ENCODE assay signal across 13 cellular contexts in genomic region chr2:105339414-105339813, GRCh38. TPM values are rescaled to one million over a fixed set of nuclear protein-coding genes. Genes with fewer than 3 reads are reported as not detected.
DNase-seq lines count a peak whose midpoint lies in the region; ATAC-seq and TF ChIP-seq lines count a peak whose summit lies in the region.
"Had no signal": no experiment of that assay in that cellular context is flagged by ENCODE, and none has a peak within 500 bp of the region (broad histone marks: within the 10 kb centered on the region; RNA-seq: fewer than 3 reads in every experiment).

No MANE protein-coding gene starts in this region.

- peak overlapping the region; percentile 79 for H3K4me2 ChIP-seq in SU-DHL-6 (ENCODE audit: low read depth, low read length, poor library complexity, severe bottlenecking)
- H3K4me2 ChIP-seq in hepatocyte, result peak overlapping the region; percentile 90

- H3K4me3 ChIP-seq in SU-DHL-6 (ENCODE audit: insufficient read depth, low read length, poor library complexity, severe bottlenecking), result no peak overlapping the region
- no peak overlapping the region for H3K4me3 ChIP-seq in hepatocyte
- no peak overlapping the region for H3K4me3 ChIP-seq in esophagus squamous epithelium
- H3K4me3 ChIP-seq: vagina had no signal

- no peaks in the 10 kb centered on the region for H3K9me2 ChIP-seq in SU-DHL-6 (replicated peaks; ENCODE audit: insufficient read depth, low read length)
- H3K9me2 ChIP-seq in hepatocyte (replicated peaks; ENCODE audit: insufficient read depth), result no peaks in the 10 kb centered on the region

- H3K4me1 Mint-ChIP-seq in activated T-cell treated with anti-CD3 and anti-CD28 coated beads, Interleukin-2, amount 50 U/mL, for 4 hours (ENCODE audit: low read depth), result peaks cover 33% of the 10 kb centered on the region
- peaks cover 21% of the 10 kb centered on the region for H3K4me1 Mint-ChIP-seq in stimulated activated effector memory CD8-positive, alpha-beta T cell treated with anti-CD3 and anti-CD28 coated beads, Interleukin-12 subunit alpha, Interleukin-12 subunit beta, amount 100 ng/mL, for 72 hours

- TF ChIP-seq CTCF in SU-DHL-6 (IDR thresholded peaks at IDR 0.05; ENCODE audit: insufficient read depth, low read length, poor library complexity, severe bottlenecking) (no peak), hepatocyte (IDR thresholded peaks at IDR 0.05; ENCODE audit: poor library complexity) (no peak), esophagus squamous epithelium (IDR thresholded peaks at IDR 0.05) (no peak)

- H3F3A ChIP-seq in SU-DHL-6 (ENCODE audit: insufficient read depth), result peaks cover 4% of the 10 kb centered on the region; the same call in 1 of the 2 replicates

- H3K27me3 Mint-ChIP-seq in activated T-cell treated with anti-CD3 and anti-CD28 coated beads, Interleukin-2, amount 50 U/mL, for 4 hours (ENCODE audit: low read depth), result no peaks in the 10 kb centered on the region

- H3K9me3 ChIP-seq in SU-DHL-6 (ENCODE audit: insufficient read depth, low read length) (no peaks in the 10 kb centered on the region), hepatocyte (ENCODE audit: low read depth) (no peaks in the 10 kb centered on the region), esophagus squamous epithelium (no peaks in the 10 kb centered on the region)
- H3K9me3 ChIP-seq: vagina had no signal

- H4K20me1 ChIP-seq in SU-DHL-6 (ENCODE audit: low read depth, low read length) (peaks cover 3% of the 10 kb centered on the region; the same call in 1 of the 2 replicates), hepatocyte (ENCODE audit: insufficient read depth, poor library complexity, severe bottlenecking) (no peaks in the 10 kb centered on the region)

- no peaks in the 10 kb centered on the region for H3K9me3 Mint-ChIP-seq in activated T-cell treated with anti-CD3 and anti-CD28 coated beads, Interleukin-2, amount 50 U/mL, for 4 hours
- H3K9me3 Mint-ChIP-seq in stimulated activated effector memory CD8-positive, alpha-beta T cell treated with anti-CD3 and anti-CD28 coated beads, Interleukin-12 subunit alpha, Interleukin-12 subunit beta, amount 100 ng/mL, for 72 hours, result no peaks in the 10 kb centered on the region

- peaks cover 21% of the 10 kb centered on the region for H3K36me3 Mint-ChIP-seq in activated T-cell treated with anti-CD3 and anti-CD28 coated beads, Interleukin-2, amount 50 U/mL, for 4 hours (ENCODE audit: insufficient read depth)
- H3K36me3 Mint-ChIP-seq in stimulated activated effector memory CD8-positive, alpha-beta T cell treated with anti-CD3 and anti-CD28 coated beads, Interleukin-12 subunit alpha, Interleukin-12 subunit beta, amount 100 ng/mL, for 72 hours, result peaks cover 66% of the 10 kb centered on the region

- H3K9ac ChIP-seq in SU-DHL-6 (ENCODE audit: low read length), result no peak overlapping the region

- intact Hi-C loops in esophagus squamous epithelium (cut with DNase I), result no loop called here

- no peak overlapping the region for H3K27ac ChIP-seq in SU-DHL-6 (ENCODE audit: low read depth, low read length)
- no peak overlapping the region for H3K27ac ChIP-seq in hepatocyte
- H3K27ac ChIP-seq in esophagus squamous epithelium, result no peak overlapping the region
- H3K27ac ChIP-seq: coronary artery, vagina had no signal

- peak overlapping the region; percentile 100 for H3K4me3 Mint-ChIP-seq in activated T-cell treated with anti-CD3 and anti-CD28 coated beads, Interleukin-2, amount 50 U/mL, for 4 hours
- peak overlapping the region; percentile 92 for H3K4me3 Mint-ChIP-seq in stimulated activated effector memory CD8-positive, alpha-beta T cell treated with anti-CD3 and anti-CD28 coated beads, Interleukin-12 subunit alpha, Interleukin-12 subunit beta, amount 100 ng/mL, for 72 hours

- TF ChIP-seq POLR2A in esophagus squamous epithelium (IDR thresholded peaks at IDR 0.05), result no peak

- H3K79me2 ChIP-seq in SU-DHL-6 (ENCODE audit: insufficient read depth, low read length) (peaks cover 52% of the 10 kb centered on the region), hepatocyte (peaks cover 49% of the 10 kb centered on the region)

- 83% methylated on average over 4 of the region's 4 CpGs for WGBS in hepatocyte (ENCODE audit: low lambda C conversion rate, missing lambda C conversion rate)
- 68 to 82% methylated on average over 4 of the region's 4 CpGs for WGBS in esophagus squamous epithelium, 2 donors

- H2AFZ ChIP-seq in SU-DHL-6 (ENCODE audit: low read depth, low read length, severe bottlenecking), result no peak overlapping the region
- no peak overlapping the region for H2AFZ ChIP-seq in hepatocyte

- H3K4me1 ChIP-seq in hepatocyte (ENCODE audit: insufficient read depth) (peaks cover 17% of the 10 kb centered on the region), esophagus squamous epithelium (peaks cover 5 to 27% (median 19%) of the 10 kb centered on the region in 3 donors)

- H3K27me3 ChIP-seq in SU-DHL-6 (ENCODE audit: low read length), result no peaks in the 10 kb centered on the region
- no peaks in the 10 kb centered on the region for H3K27me3 ChIP-seq in hepatocyte
- no peaks in the 10 kb centered on the region for H3K27me3 ChIP-seq in esophagus squamous epithelium
- H3K27me3 ChIP-seq: vagina had no signal

- peaks cover 26% of the 10 kb centered on the region for H3K36me3 ChIP-seq in SU-DHL-6 (ENCODE audit: low read length)
- no peaks in the 10 kb centered on the region for H3K36me3 ChIP-seq in hepatocyte (replicated peaks; ENCODE audit: insufficient read depth, low read depth)
- H3K36me3 ChIP-seq in esophagus squamous epithelium, result peaks cover 0 to 55% (median 24%) of the 10 kb centered on the region in 3 donors

- no peak overlapping the region for H3K27ac Mint-ChIP-seq in stimulated activated effector memory CD8-positive, alpha-beta T cell treated with anti-CD3 and anti-CD28 coated beads, Interleukin-12 subunit alpha, Interleukin-12 subunit beta, amount 100 ng/mL, for 72 hours

- no peak for ATAC-seq in activated T-cell treated with anti-CD3 and anti-CD28 coated beads, Interleukin-2, amount 50 U/mL, for 4 hours
- ATAC-seq in stimulated activated effector memory CD8-positive, alpha-beta T cell treated with anti-CD3 and anti-CD28 coated beads, Interleukin-12 subunit alpha, Interleukin-12 subunit beta, amount 100 ng/mL, for 72 hours, result no peak
- ATAC-seq in GM19035 (IDR thresholded peaks at IDR 0.05; ENCODE audit: unreplicated experiment), result no peak

- no peak for DNase-seq in activated T-cell treated with anti-CD3 and anti-CD28 coated beads, Interleukin-2, amount 50 U/mL, for 4 hours
- no peak for DNase-seq in activated T-cell treated with anti-CD3 and anti-CD28 coated beads, Interleukin-2, amount 50 U/mL, for 48 hours
- DNase-seq in hepatocyte (ENCODE audit: low spot score), result no peak
- no peak for DNase-seq in stimulated activated effector memory CD8-positive, alpha-beta T cell treated with anti-CD3 and anti-CD28 coated beads, Interleukin-12 subunit alpha, Interleukin-12 subunit beta, amount 100 ng/mL, for 72 hours (ENCODE audit: low spot score in 2 of 2)
- no peak for DNase-seq in COLO829 (ENCODE audit: low spot score)
- no peak for DNase-seq in esophagus squamous epithelium (lab: John Stamatoyannopoulos, UW)
- DNase-seq: EL, NCI-H1694, NCI-H69 had no signal

RNA-seq across cellular contexts. Expression of gene C2orf49, which starts 2.1 kb away (rescaled TPM):
- 10 to 100 TPM; 16.2 to 18.8 (median 18.1) TPM for total RNA-seq in activated T-cell treated with anti-CD3 and anti-CD28 coated beads, Interleukin-2, amount 50 U/mL, for 4 hours
- total RNA-seq in hepatocyte, result 16.3 and 19.6 TPM in 2 replicates
- 13.5 and 16.9 TPM in 2 replicates for polyA plus RNA-seq in hepatocyte
- 10 to 100 TPM in 3 of 4 donors, 1 to 10 TPM in 1; 9.3 to 19.8 (median 12.4) TPM for total RNA-seq in esophagus squamous epithelium

RNA-seq across cellular contexts. Expression of gene TGFBRAP1, which starts 9.9 kb away (rescaled TPM):
- 10 to 100 TPM; 25.1 to 27.3 (median 26.8) TPM for total RNA-seq in activated T-cell treated with anti-CD3 and anti-CD28 coated beads, Interleukin-2, amount 50 U/mL, for 4 hours
- total RNA-seq in hepatocyte, result 17.7 and 18.3 TPM in 2 replicates
- 10.4 and 11.0 TPM in 2 replicates for polyA plus RNA-seq in hepatocyte
- 10 to 100 TPM; 11.7 to 24.6 (median 15.6) TPM for total RNA-seq in esophagus squamous epithelium

RNA-seq across cellular contexts. Expression of gene FHL2, which starts 59.4 kb away (rescaled TPM):
- total RNA-seq in activated T-cell treated with anti-CD3 and anti-CD28 coated beads, Interleukin-2, amount 50 U/mL, for 4 hours, result 1 to 10 TPM; 2.6 to 3.5 (median 2.7) TPM
- total RNA-seq in hepatocyte (17.9 and 19.7 TPM in 2 replicates), esophagus squamous epithelium (10 to 100 TPM; 46.1 to 89.1 (median 54.7) TPM)
- polyA plus RNA-seq in hepatocyte, result 18.8 and 22.3 TPM in 2 replicates
